In the genomic region with DNA sequence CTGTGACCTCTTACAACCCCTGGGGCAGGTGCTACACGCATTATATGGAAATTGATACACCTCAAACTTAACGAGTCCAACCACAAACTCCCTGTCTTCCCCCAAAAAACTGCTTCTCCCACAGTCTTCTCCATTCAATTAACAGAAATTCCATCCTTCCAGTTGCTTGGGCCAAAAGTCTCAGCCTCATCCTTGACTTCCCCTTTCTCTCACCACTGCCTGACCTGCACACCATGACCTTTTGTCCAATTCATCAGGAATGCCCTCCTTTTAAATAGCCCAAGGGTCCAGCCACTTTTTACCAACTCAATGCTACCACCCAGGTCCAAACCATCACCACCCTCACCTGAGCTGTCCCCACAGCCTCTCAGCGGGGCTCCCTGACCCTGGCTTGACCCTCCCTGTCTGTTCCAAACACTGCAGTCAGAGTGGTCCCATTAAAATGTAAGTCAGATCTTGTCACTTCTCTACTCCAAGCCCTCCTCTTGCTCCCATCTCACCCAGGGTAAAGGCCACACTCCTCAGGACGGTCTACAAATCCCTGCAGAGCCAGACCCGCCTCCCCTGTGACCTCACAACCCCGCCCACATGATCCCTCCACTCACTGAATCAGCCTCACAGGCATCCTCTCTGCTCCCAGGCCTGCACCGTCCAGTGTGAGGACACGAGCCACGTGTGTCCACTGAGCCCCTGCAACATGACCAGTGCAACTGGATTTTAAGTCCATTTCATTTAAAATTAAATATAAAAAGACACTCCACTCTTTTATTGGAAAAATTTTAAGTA, we compare ENCODE assay signal across 2 cellular contexts.
TF ChIP-seq lines count a peak whose summit lies in the region.

No MANE protein-coding gene starts in this region.

TF ChIP-seq in IMR-90, 13 proteins besides CTCF, POLR2A, EP300 and RAD21:
- TF ChIP-seq NFE2L2 (IDR thresholded peaks at IDR 0.05; ENCODE audit: low read depth, low read length) (no peak), RFX5 (IDR thresholded peaks at IDR 0.05; ENCODE audit: low read depth, low read length) (no peak), MAZ (IDR thresholded peaks at IDR 0.05; ENCODE audit: borderline replicate concordance, low read depth, low read length) (no peak), USF2 (IDR thresholded peaks at IDR 0.05; ENCODE audit: low read depth, low read length) (no peak), MXI1 (IDR thresholded peaks at IDR 0.05; ENCODE audit: borderline replicate concordance, low read depth, low read length) (no peak), FOS (IDR thresholded peaks at IDR 0.05; ENCODE audit: low read depth, low read length) (no peak), BHLHE40 (IDR thresholded peaks at IDR 0.05; ENCODE audit: low read depth, low read length) (no peak), MAFK (IDR thresholded peaks at IDR 0.05; ENCODE audit: low read depth, low read length) (no peak), CEBPB (IDR thresholded peaks at IDR 0.05; ENCODE audit: low read depth, low read length) (no peak), SMC3 (IDR thresholded peaks at IDR 0.05; ENCODE audit: low read depth, low read length) (no peak)
- TF ChIP-seq, protein P1, sequence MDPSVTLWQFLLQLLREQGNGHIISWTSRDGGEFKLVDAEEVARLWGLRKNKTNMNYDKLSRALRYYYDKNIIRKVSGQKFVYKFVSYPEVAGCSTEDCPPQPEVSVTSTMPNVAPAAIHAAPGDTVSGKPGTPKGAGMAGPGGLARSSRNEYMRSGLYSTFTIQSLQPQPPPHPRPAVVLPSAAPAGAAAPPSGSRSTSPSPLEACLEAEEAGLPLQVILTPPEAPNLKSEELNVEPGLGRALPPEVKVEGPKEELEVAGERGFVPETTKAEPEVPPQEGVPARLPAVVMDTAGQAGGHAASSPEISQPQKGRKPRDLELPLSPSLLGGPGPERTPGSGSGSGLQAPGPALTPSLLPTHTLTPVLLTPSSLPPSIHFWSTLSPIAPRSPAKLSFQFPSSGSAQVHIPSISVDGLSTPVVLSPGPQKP (IDR thresholded peaks at IDR 0.05; ENCODE audit: borderline replicate concordance, low read depth, low read length): no peak

TF ChIP-seq in H1, 55 proteins besides CTCF, POLR2A, EP300 and RAD21:
- no peak for TF ChIP-seq CREB1 (IDR thresholded peaks at IDR 0.05)
- TF ChIP-seq, protein P2, sequence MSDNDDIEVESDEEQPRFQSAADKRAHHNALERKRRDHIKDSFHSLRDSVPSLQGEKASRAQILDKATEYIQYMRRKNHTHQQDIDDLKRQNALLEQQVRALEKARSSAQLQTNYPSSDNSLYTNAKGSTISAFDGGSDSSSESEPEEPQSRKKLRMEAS (IDR thresholded peaks at IDR 0.05): no peak
- TF ChIP-seq SIX5 (IDR thresholded peaks at IDR 0.05; ENCODE audit: low read depth, low read length): no peak
- TF ChIP-seq ASH2L (IDR thresholded peaks at IDR 0.05; ENCODE audit: low read length): no peak
- no peak for TF ChIP-seq SIRT6 (IDR thresholded peaks at IDR 0.05; ENCODE audit: low read length)
- TF ChIP-seq USF2 (IDR thresholded peaks at IDR 0.05; ENCODE audit: low read length): no peak
- TF ChIP-seq POLR2AphosphoS5 (IDR thresholded peaks at IDR 0.05; ENCODE audit: low read depth, low read length): no peak
- TF ChIP-seq ZNF274 (IDR thresholded peaks at IDR 0.05; ENCODE audit: borderline replicate concordance, extremely low read depth, low read length): no peak
- no peak for TF ChIP-seq KDM1A (IDR thresholded peaks at IDR 0.05; ENCODE audit: borderline replicate concordance, low read length)
- no peak for TF ChIP-seq RNF2 (IDR thresholded peaks at IDR 0.05; ENCODE audit: borderline replicate concordance, low read depth, low read length, missing control alignments, poor library complexity, severe bottlenecking)
- TF ChIP-seq HDAC6 (IDR thresholded peaks at IDR 0.05; ENCODE audit: low read depth, low read length): no peak
- TF ChIP-seq RFX5 (IDR thresholded peaks at IDR 0.05; ENCODE audit: borderline replicate concordance, low read depth, low read length): no peak
